1 cellular context compared by ENCODE assay signal in the genomic region with DNA sequence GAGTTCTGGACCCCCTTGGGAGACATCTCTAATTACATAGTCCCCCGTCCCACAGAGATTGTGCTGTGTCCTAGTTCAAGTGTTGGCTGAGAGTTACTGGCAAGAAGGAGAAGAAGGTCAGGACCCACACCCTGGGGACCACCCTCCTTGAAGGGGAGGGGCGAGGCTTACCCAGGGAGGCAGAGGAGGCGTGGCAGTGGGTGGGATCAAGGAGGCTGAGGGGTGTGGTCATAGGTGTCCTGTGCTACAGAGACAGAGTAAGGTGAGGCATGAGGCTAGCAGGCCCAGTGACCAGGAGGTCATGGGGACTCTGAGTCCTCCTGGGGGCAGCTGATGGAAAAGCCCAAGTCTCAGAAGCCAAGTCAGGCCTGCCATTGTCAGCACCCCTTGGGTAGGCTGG.
TF ChIP-seq lines count a peak whose summit lies in the region.

No MANE protein-coding gene starts in this region.

TF ChIP-seq in H1, 55 proteins besides CTCF, POLR2A, EP300 and RAD21:
- TF ChIP-seq, protein P1, sequence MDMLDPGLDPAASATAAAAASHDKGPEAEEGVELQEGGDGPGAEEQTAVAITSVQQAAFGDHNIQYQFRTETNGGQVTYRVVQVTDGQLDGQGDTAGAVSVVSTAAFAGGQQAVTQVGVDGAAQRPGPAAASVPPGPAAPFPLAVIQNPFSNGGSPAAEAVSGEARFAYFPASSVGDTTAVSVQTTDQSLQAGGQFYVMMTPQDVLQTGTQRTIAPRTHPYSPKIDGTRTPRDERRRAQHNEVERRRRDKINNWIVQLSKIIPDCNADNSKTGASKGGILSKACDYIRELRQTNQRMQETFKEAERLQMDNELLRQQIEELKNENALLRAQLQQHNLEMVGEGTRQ (IDR thresholded peaks at IDR 0.05; ENCODE audit: low read length): no peak
- TF ChIP-seq SP4 (IDR thresholded peaks at IDR 0.05; ENCODE audit: low read length) (no peak), CBX8 (IDR thresholded peaks at IDR 0.05; ENCODE audit: borderline replicate concordance, low read depth, low read length) (no peak), CTBP2 (IDR thresholded peaks at IDR 0.05; ENCODE audit: borderline replicate concordance, insufficient read depth, insufficient read length, low read length) (no peak), TBP (IDR thresholded peaks at IDR 0.05; ENCODE audit: low read depth, low read length) (no peak), CHD2 (IDR thresholded peaks at IDR 0.05; ENCODE audit: low read length) (no peak), GTF2F1 (IDR thresholded peaks at IDR 0.05; ENCODE audit: borderline replicate concordance, low read depth, low read length) (no peak), CHD1 (IDR thresholded peaks at IDR 0.05; ENCODE audit: low read depth, low read length) (no peak), TEAD4 (IDR thresholded peaks at IDR 0.05; ENCODE audit: low read depth, low read length) (no peak), HDAC2 (IDR thresholded peaks at IDR 0.05; ENCODE audit: borderline replicate concordance in 1 of 2, low read depth in 2 of 2, low read length in 2 of 2) (no peak), HDAC6 (IDR thresholded peaks at IDR 0.05; ENCODE audit: low read depth, low read length) (no peak), RBBP5 (IDR thresholded peaks at IDR 0.05; ENCODE audit: borderline replicate concordance, low read depth, low read length) (no peak), POLR2AphosphoS5 (IDR thresholded peaks at IDR 0.05; ENCODE audit: low read depth, low read length) (no peak), RFX5 (IDR thresholded peaks at IDR 0.05; ENCODE audit: borderline replicate concordance, low read depth, low read length) (no peak), CREB1 (IDR thresholded peaks at IDR 0.05) (no peak), JUND (IDR thresholded peaks at IDR 0.05; ENCODE audit: low read length) (no peak)
- TF ChIP-seq, protein P2, sequence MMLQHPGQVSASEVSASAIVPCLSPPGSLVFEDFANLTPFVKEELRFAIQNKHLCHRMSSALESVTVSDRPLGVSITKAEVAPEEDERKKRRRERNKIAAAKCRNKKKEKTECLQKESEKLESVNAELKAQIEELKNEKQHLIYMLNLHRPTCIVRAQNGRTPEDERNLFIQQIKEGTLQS (IDR thresholded peaks at IDR 0.05; ENCODE audit: insufficient read depth, low read depth, low read length): no peak
